In genomic region chr9:133994359-133995011, GRCh38 we compare ENCODE assay signal across 8 cellular contexts. TPM values are rescaled to one million over a fixed set of nuclear protein-coding genes. Genes with fewer than 3 reads are reported as not detected.
A peak's percentile ranks its signal among the peaks of the same experiment; 100 is the strongest.
DNase-seq lines count a peak whose midpoint lies in the region; ATAC-seq and TF ChIP-seq lines count a peak whose summit lies in the region.

No MANE protein-coding gene starts in this region.

- H4K20me1 ChIP-seq in GM23248 (ENCODE audit: insufficient read depth): no peaks in the 10 kb centered on the region

- no peak overlapping the region for H2AFZ ChIP-seq in GM23248
- H2AFZ ChIP-seq in mesenchymal stem cell (ENCODE audit: low read depth, low read length): no peak overlapping the region

- H3K36me3 ChIP-seq in GM23248 (ENCODE audit: low read depth): no peaks in the 10 kb centered on the region
- H3K36me3 ChIP-seq in mesenchymal stem cell (ENCODE audit: control insufficient read depth in 1 of 2, insufficient read depth in 2 of 2, low read depth in 1 of 2, low read length in 2 of 2): no peaks in the 10 kb centered on the region

- H3K4ac ChIP-seq in mesenchymal stem cell (ENCODE audit: low read depth in 1 of 2, low read length in 2 of 2): no peak overlapping the region

- H3K4me2 ChIP-seq in GM23248 (ENCODE audit: unreplicated experiment) (peak overlapping the region; percentile 93), mesenchymal stem cell (ENCODE audit: low read length, poor library complexity, severe bottlenecking) (no peak overlapping the region)

- no peak overlapping the region for H3K4me3 Mint-ChIP-seq in activated CD8-positive, alpha-beta T cell treated with anti-CD3 and anti-CD28 coated beads for 36 hours

- H3K9me3 Mint-ChIP-seq in activated CD8-positive, alpha-beta T cell treated with anti-CD3 and anti-CD28 coated beads for 36 hours: no peaks in the 10 kb centered on the region

- CTCF ChIA-PET in activated CD8-positive, alpha-beta T cell treated with anti-CD3 and anti-CD28 coated beads for 36 hours (lab: Charles Lee): interaction anchor here (0.6 to 5.0 kb wide), 30 partner anchors 11 to 394 kb away, joined by 3 to 122 read pairs (median 5); partner anchors contain the start of genes BRD3OS and SARDH

- no peak overlapping the region for H2BK15ac ChIP-seq in mesenchymal stem cell (ENCODE audit: low read depth, poor library complexity, severe bottlenecking)

- H3K27me3 Mint-ChIP-seq in activated CD8-positive, alpha-beta T cell treated with anti-CD3 and anti-CD28 coated beads for 36 hours: peaks cover 3% of the 10 kb centered on the region

- H3K27ac Mint-ChIP-seq in activated CD8-positive, alpha-beta T cell treated with anti-CD3 and anti-CD28 coated beads for 36 hours: no peak overlapping the region

- H3K4me1 Mint-ChIP-seq in activated CD8-positive, alpha-beta T cell treated with anti-CD3 and anti-CD28 coated beads for 36 hours (ENCODE audit: low read depth): peaks cover 2% of the 10 kb centered on the region

- no peak overlapping the region for H3K18ac ChIP-seq in mesenchymal stem cell (ENCODE audit: low read depth in 1 of 2, low read length in 2 of 2)

- peak overlapping the region; percentile 51 for H2AK5ac ChIP-seq in mesenchymal stem cell (ENCODE audit: low read length, severe bottlenecking)

- no peak overlapping the region for H2BK12ac ChIP-seq in mesenchymal stem cell (ENCODE audit: low read length in 2 of 2)

- H3K9ac ChIP-seq in GM23248: no peak overlapping the region
- H3K9ac ChIP-seq in mesenchymal stem cell (ENCODE audit: low read length): peak overlapping the region; percentile 96

- H3K4me1 ChIP-seq in GM23248 (ENCODE audit: insufficient read depth) (peaks cover 7% of the 10 kb centered on the region; the same call in 1 of the 2 replicates), mesenchymal stem cell (ENCODE audit: control insufficient read depth, insufficient read depth, low read depth, low read length) (peaks cover 34% of the 10 kb centered on the region)

- peak; percentile 19 to 41 for DNase-seq in AML-193 (lab: John Stamatoyannopoulos, UW)
- peak; percentile 80 for DNase-seq in GM23248
- peak; percentile 75 for DNase-seq in NCI-H774 (lab: John Stamatoyannopoulos, UW)
- peak; percentile 81 for DNase-seq in activated CD8-positive, alpha-beta T cell treated with anti-CD3 and anti-CD28 coated beads for 36 hours
- DNase-seq in effector CD4-positive, alpha-beta T cell: peak; percentile 69
- DNase-seq in mesenchymal stem cell: peak; percentile 71
- peak; percentile 59 to 66 for DNase-seq in stimulated activated CD8-positive, alpha-beta memory T cell treated with anti-CD3 and anti-CD28 coated beads, Interleukin-2, amount 100 ng/mL, for 1 hour (ENCODE audit: low read depth in 2 of 2)

- H2BK5ac ChIP-seq in mesenchymal stem cell (ENCODE audit: low read depth, low read length, poor library complexity, severe bottlenecking): no peak overlapping the region

- H3K27me3 ChIP-seq in GM23248 (replicated peaks; ENCODE audit: insufficient read depth): no peaks in the 10 kb centered on the region
- peaks cover 0 to 19% of the 10 kb centered on the region in 2 experiments for H3K27me3 ChIP-seq in mesenchymal stem cell (ENCODE audit: control insufficient read depth in 1 of 2, insufficient read depth in 1 of 2, low read length in 2 of 2)

- peaks cover 15% of the 10 kb centered on the region for H3K79me2 ChIP-seq in GM23248 (ENCODE audit: insufficient read depth)

- no peak overlapping the region for H3K27ac ChIP-seq in GM23248
- no peak overlapping the region for H3K27ac ChIP-seq in mesenchymal stem cell (ENCODE audit: low read length, poor library complexity, severe bottlenecking)

- H2BK120ac ChIP-seq in mesenchymal stem cell (ENCODE audit: low read depth, low read length): no peak overlapping the region

- 2 to 3% methylated on average over 11 of the region's 11 CpGs for WGBS in GM23248 (ENCODE audit: low coverage in 1 of 2, low lambda C conversion rate in 2 of 2, missing lambda C conversion rate in 2 of 2), 2 experiments
- WGBS in mesenchymal stem cell: 14% methylated on average over 11 of the region's 11 CpGs

- H3K4me3 ChIP-seq in GM23248 (no peak overlapping the region), mesenchymal stem cell (ENCODE audit: insufficient read depth in 1 of 2, low read depth in 1 of 2, low read length in 2 of 2) (peak overlapping the region in 1 of 2 experiments; percentile 91)

- peak; percentile 98 for TF ChIP-seq CTCF in activated CD8-positive, alpha-beta T cell treated with anti-CD3 and anti-CD28 coated beads for 36 hours (IDR thresholded peaks at IDR 0.05)

- in situ Hi-C loops in GM23248 (cut with MboI): loop anchor here (5.0 kb wide), 1 partner anchor 207 kb away; no protein-coding TSS in a partner anchor

- H3K79me1 ChIP-seq in mesenchymal stem cell (replicated peaks; ENCODE audit: low read length, poor library complexity, severe bottlenecking): peaks cover 9% of the 10 kb centered on the region

- peak; percentile 49 for ATAC-seq in activated CD8-positive, alpha-beta T cell treated with anti-CD3 and anti-CD28 coated beads for 36 hours
- no peak for ATAC-seq in HG02759 (IDR thresholded peaks at IDR 0.05; ENCODE audit: unreplicated experiment)

- intact Hi-C loops in activated CD8-positive, alpha-beta T cell treated with anti-CD3 and anti-CD28 coated beads for 36 hours (cut with micrococcal nuclease): loop anchor here (2.0 kb wide), 1 partner anchor 202 kb away; no protein-coding TSS in a partner anchor

- no peak overlapping the region for H3K14ac ChIP-seq in mesenchymal stem cell (ENCODE audit: low read length in 2 of 2)

- no peak overlapping the region for H3K23ac ChIP-seq in mesenchymal stem cell (ENCODE audit: low read length in 2 of 2)

- H3F3A ChIP-seq in GM23248 (ENCODE audit: insufficient read depth): no peaks in the 10 kb centered on the region

- H3K9me2 ChIP-seq in GM23248 (ENCODE audit: insufficient read depth): no peaks in the 10 kb centered on the region

- no peak overlapping the region for H4K91ac ChIP-seq in mesenchymal stem cell (ENCODE audit: low read length)

- no peaks in the 10 kb centered on the region for H3K9me3 ChIP-seq in GM23248 (ENCODE audit: low read depth)
- no peaks in the 10 kb centered on the region for H3K9me3 ChIP-seq in mesenchymal stem cell (ENCODE audit: control insufficient read depth, low read length)

- H3K36me3 Mint-ChIP-seq in activated CD8-positive, alpha-beta T cell treated with anti-CD3 and anti-CD28 coated beads for 36 hours (ENCODE audit: low read depth): no peaks in the 10 kb centered on the region

- no peak overlapping the region for H4K8ac ChIP-seq in mesenchymal stem cell (ENCODE audit: low read length)

- POLR2A ChIA-PET in activated CD8-positive, alpha-beta T cell treated with anti-CD3 and anti-CD28 coated beads for 36 hours (lab: Charles Lee): interaction anchor here (1.2 kb wide), 1 partner anchor 201 kb away, joined by 4 read pairs; no protein-coding TSS in a partner anchor

RNA-seq across cellular contexts. Expression of gene VAV2, which starts 2.4 kb away (rescaled TPM):
- total RNA-seq in GM23248 (2014; rRNA removed; shearing (Covaris generic)): 8.3 and 9.0 TPM in 2 replicates
- polyA plus RNA-seq in GM23248 (2016; fragmentation: Nextera tagmentation; extraction: Ambion mirVana): 6.7 and 7.3 TPM in 2 replicates
- 1 to 10 TPM; 5.1 to 5.4 TPM for total RNA-seq in activated CD8-positive, alpha-beta T cell treated with anti-CD3 and anti-CD28 coated beads for 36 hours
- polyA plus RNA-seq in mesenchymal stem cell (2013, experiment 1 of 2): 11.6 TPM
- polyA plus RNA-seq in mesenchymal stem cell (2013, experiment 2 of 2): 11.1 TPM

RNA-seq across cellular contexts. Expression of gene BRD3OS, which starts 30.8 kb away (rescaled TPM):
- total RNA-seq in GM23248 (2014; rRNA removed; shearing (Covaris generic)): 25.9 and 36.3 TPM in 2 replicates
- polyA plus RNA-seq in GM23248 (2016; fragmentation: Nextera tagmentation; extraction: Ambion mirVana): 32.1 and 36.6 TPM in 2 replicates
- 1 to 10 TPM; 8.1 to 8.2 TPM for total RNA-seq in activated CD8-positive, alpha-beta T cell treated with anti-CD3 and anti-CD28 coated beads for 36 hours
- 23.6 TPM for polyA plus RNA-seq in mesenchymal stem cell (2013, experiment 1 of 2)
- polyA plus RNA-seq in mesenchymal stem cell (2013, experiment 2 of 2): 26.5 TPM

Comparison
In these comparisons a context has a peak if more than half of its experiments do, and no peak if none do; other contexts are left out.
1. DNase-seq: peak in every context shown above with its lines; median percentile 81 in activated CD8-positive, alpha-beta T cell treated with anti-CD3 and anti-CD28 coated beads for 36 hours; 80 in GM23248; 75 in NCI-H774; 71 in mesenchymal stem cell; 69 in effector CD4-positive, alpha-beta T cell; 62 in stimulated activated CD8-positive, alpha-beta memory T cell treated with anti-CD3 and anti-CD28 coated beads, Interleukin-2, amount 100 ng/mL, for 1 hour; 30 in AML-193.